ENCODE assay signal across 15 cellular contexts in the genomic region with DNA sequence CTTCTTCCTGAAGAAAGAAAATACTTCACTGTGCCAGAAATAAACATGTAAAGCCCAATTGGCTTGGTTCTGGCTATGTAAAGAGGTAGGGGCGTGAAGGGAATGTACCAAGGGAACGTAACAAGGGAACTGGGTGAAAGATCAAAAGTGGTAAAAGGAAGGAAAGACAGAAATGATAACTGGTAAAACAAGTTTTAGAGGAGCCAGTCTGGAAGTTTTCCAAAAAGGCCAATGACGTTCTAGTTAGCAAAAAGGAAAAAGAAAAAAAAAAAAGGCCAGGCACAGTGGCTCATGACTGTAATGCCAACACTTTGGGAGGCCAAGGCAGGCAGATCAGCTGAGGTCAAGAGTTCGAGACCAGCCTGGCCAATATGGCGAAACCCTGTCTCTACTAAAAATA. TPM values are rescaled to one million over a fixed set of nuclear protein-coding genes. Genes with fewer than 3 reads are reported as not detected.
DNase-seq lines count a peak whose midpoint lies in the region; ATAC-seq and TF ChIP-seq lines count a peak whose summit lies in the region.
"Had no signal": no experiment of that assay in that cellular context is flagged by ENCODE, and none has a peak within 500 bp of the region (broad histone marks: within the 10 kb centered on the region; RNA-seq: fewer than 3 reads in every experiment).

No MANE protein-coding gene starts in this region.

- H3K9me3 ChIP-seq in left ventricle myocardium inferior (replicated peaks) = peaks cover 14% of the 10 kb centered on the region
- H3K9me3 ChIP-seq in right atrium auricular region = peaks cover 0 to 10% of the 10 kb centered on the region in 2 donors
- H3K9me3 ChIP-seq in left lung = peaks cover 0 to 3% of the 10 kb centered on the region in 2 donors
- no peaks in the 10 kb centered on the region for H3K9me3 ChIP-seq in upper lobe of right lung

- H3K4me3 Mint-ChIP-seq in natural killer cell = no peak overlapping the region
- H3K4me3 Mint-ChIP-seq: activated B cell treated with CpG ODN at 0.5 μM for 24 hours; activated naive CD8-positive, alpha-beta T cell treated with anti-CD3 and anti-CD28 coated beads, Interleukin-2, amount 10 ng/mL, durations not matched to agents 7 days and 5 days had no signal

- TF ChIP-seq CTCF in left ventricle myocardium inferior (IDR thresholded peaks at IDR 0.05; ENCODE audit: borderline replicate concordance) (no peak), right atrium auricular region (IDR thresholded peaks at IDR 0.05) (no peak), cardiac fibroblast (IDR thresholded peaks at IDR 0.05; ENCODE audit: low read depth, low read length) (no peak), left lung (IDR thresholded peaks at IDR 0.05) (no peak), upper lobe of right lung (IDR thresholded peaks at IDR 0.05) (no peak), natural killer cell (IDR thresholded peaks at IDR 0.05) (no peak)

- no peak overlapping the region for H3K27ac Mint-ChIP-seq in natural killer cell
- H3K27ac Mint-ChIP-seq: activated B cell treated with CpG ODN at 0.5 μM for 24 hours; activated naive CD8-positive, alpha-beta T cell treated with anti-CD3 and anti-CD28 coated beads, Interleukin-2, amount 10 ng/mL, durations not matched to agents 7 days and 5 days had no signal

- H3K27me3 ChIP-seq in left ventricle myocardium inferior (ENCODE audit: low read depth) (no peaks in the 10 kb centered on the region), right atrium auricular region (no peaks in the 10 kb centered on the region), left lung (no peaks in the 10 kb centered on the region), upper lobe of right lung (no peaks in the 10 kb centered on the region)

- peaks cover 29 to 31% of the 10 kb centered on the region in 2 donors for H3K4me1 Mint-ChIP-seq in natural killer cell

- no peaks in the 10 kb centered on the region for H3K27me3 Mint-ChIP-seq in natural killer cell (ENCODE audit: low read depth in 2 of 2)
- H3K27me3 Mint-ChIP-seq: activated B cell treated with CpG ODN at 0.5 μM for 24 hours; activated naive CD8-positive, alpha-beta T cell treated with anti-CD3 and anti-CD28 coated beads, Interleukin-2, amount 10 ng/mL, durations not matched to agents 7 days and 5 days had no signal

- H3K36me3 ChIP-seq in left ventricle myocardium inferior (no peaks in the 10 kb centered on the region), right atrium auricular region (no peaks in the 10 kb centered on the region), left lung (no peaks in the 10 kb centered on the region), upper lobe of right lung (no peaks in the 10 kb centered on the region)

- intact Hi-C loops in left ventricle myocardium inferior (cut with micrococcal nuclease) = no loop called here
- intact Hi-C loops in left lung (cut with DNase I) = no loop called here
- intact Hi-C loops in upper lobe of right lung (cut with DNase I) = no loop called here
- intact Hi-C loops in natural killer cell (cut with micrococcal nuclease) = no loop called here

- no peaks in the 10 kb centered on the region for H3K36me3 Mint-ChIP-seq in natural killer cell

- DNase-seq in left ventricle myocardium inferior (no peak), right atrium auricular region (ENCODE audit: low spot score) (no peak), cardiac fibroblast (ENCODE audit: low read depth in 2 of 2) (peak; percentile 38 to 74), left lung (no peak), upper lobe of right lung (no peak), natural killer cell (no peak)
- DNase-seq: activated B cell treated with CpG ODN at 0.5 μM for 24 hours; activated naive CD8-positive, alpha-beta T cell treated with anti-CD3 and anti-CD28 coated beads, Interleukin-2, amount 10 ng/mL, durations not matched to agents 7 days and 5 days; left cardiac atrium; NCI-H1436; nucleus accumbens had no signal

- no peaks in the 10 kb centered on the region for H3K9me3 Mint-ChIP-seq in natural killer cell

- ATAC-seq in left lung (peak; percentile 60), upper lobe of right lung (no peak), natural killer cell (no peak), HG02642 (IDR thresholded peaks at IDR 0.05; ENCODE audit: poor library complexity, unreplicated experiment) (no peak)
- no peak for ATAC-seq in activated CD4-positive, CD25-positive, alpha-beta regulatory T cell treated with anti-CD3 and anti-CD28 coated beads, Interleukin-2, amount 50 U/mL, for 24 hours

- H3K4me3 ChIP-seq in left ventricle myocardium inferior (no peak overlapping the region), right atrium auricular region (no peak overlapping the region), cardiac fibroblast (replicated peaks in 1 of 2; ENCODE audit: low read depth in 2 of 2, low read length in 2 of 2) (no peak overlapping the region), left lung (no peak overlapping the region), upper lobe of right lung (no peak overlapping the region)
- H3K4me3 ChIP-seq: SK-N-MC had no signal

- peak overlapping the region; percentile 70 for H3K27ac ChIP-seq in left ventricle myocardium inferior (replicated peaks)
- no peak overlapping the region for H3K27ac ChIP-seq in right atrium auricular region
- H3K27ac ChIP-seq in left lung = peak overlapping the region; percentile 41 to 45
- H3K27ac ChIP-seq in upper lobe of right lung = peak overlapping the region; percentile 43
- H3K27ac ChIP-seq: SK-N-MC had no signal

- H3K4me1 ChIP-seq in left ventricle myocardium inferior = peaks cover 12% of the 10 kb centered on the region
- no peaks in the 10 kb centered on the region for H3K4me1 ChIP-seq in right atrium auricular region
- peaks cover 4 to 9% of the 10 kb centered on the region in 2 donors for H3K4me1 ChIP-seq in left lung
- peaks cover 11% of the 10 kb centered on the region for H3K4me1 ChIP-seq in upper lobe of right lung

RNA-seq across cellular contexts. Expression of a gene that starts 21.2 kb away (rescaled TPM):
- total RNA-seq in left ventricle myocardium inferior (not detected), right atrium auricular region (under 1 TPM in 1 of 2 donors, not detected in 1; 0.24 TPM), left lung (1 to 10 TPM; 2.5 to 3.4 TPM), upper lobe of right lung (8.5 TPM), natural killer cell (1 to 10 TPM; 3.3 to 6.5 (median 5.4) TPM)
- total RNA-seq: activated B cell treated with CpG ODN at 0.5 μM for 24 hours, glomerular endothelial cell had no signal

Comparison
In these comparisons a context has a peak if more than half of its experiments do, and no peak if none do; other contexts are left out.
1. H3K27ac ChIP-seq: peak in left ventricle myocardium inferior (single experiment), left lung (2 of 2) and upper lobe of right lung (single experiment); none in right atrium auricular region (0 of 2).
2. DNase-seq: peak in cardiac fibroblast (2 of 2); none in left ventricle myocardium inferior (single experiment), right atrium auricular region (single experiment), left lung (0 of 2), upper lobe of right lung (single experiment) and natural killer cell (single experiment).